15 cellular contexts compared by ENCODE assay signal in genomic region chr7:91398341-91398740, GRCh38.
DNase-seq lines count a peak whose midpoint lies in the region; ATAC-seq and TF ChIP-seq lines count a peak whose summit lies in the region.
"Had no signal": no experiment of that assay in that cellular context is flagged by ENCODE, and none has a peak within 500 bp of the region (broad histone marks: within the 10 kb centered on the region; RNA-seq: fewer than 3 reads in every experiment).

No MANE protein-coding gene starts in this region.

- no peaks in the 10 kb centered on the region for H3K36me3 Mint-ChIP-seq in progenitor cell of endocrine pancreas (ENCODE audit: insufficient read depth)
- no peaks in the 10 kb centered on the region for H3K36me3 Mint-ChIP-seq in stimulated activated memory B cell treated with anti-CD40 and anti-IgM and Interleukin-4, amounts not matched to agents 10 μg/mL and 1 μg/mL and 100 μg/mL, for 72 hours
- H3K36me3 Mint-ChIP-seq in CD8-positive, alpha-beta memory T cell = no peaks in the 10 kb centered on the region
- H3K36me3 Mint-ChIP-seq: CD4-positive, alpha-beta memory T cell; T-cell had no signal

- CTCF ChIA-PET in CD8-positive, alpha-beta memory T cell (lab: Charles Lee) = no interaction called here

- no peaks in the 10 kb centered on the region for H3K9me3 ChIP-seq in CD8-positive, alpha-beta memory T cell (ENCODE audit: low read length)

- peaks cover 7% of the 10 kb centered on the region for H3K4me1 Mint-ChIP-seq in progenitor cell of endocrine pancreas (ENCODE audit: low read depth)
- H3K4me1 Mint-ChIP-seq in stimulated activated memory B cell treated with anti-CD40 and anti-IgM and Interleukin-4, amounts not matched to agents 10 μg/mL and 1 μg/mL and 100 μg/mL, for 72 hours = no peaks in the 10 kb centered on the region
- no peaks in the 10 kb centered on the region for H3K4me1 Mint-ChIP-seq in CD8-positive, alpha-beta memory T cell
- H3K4me1 Mint-ChIP-seq: CD4-positive, alpha-beta memory T cell; T-cell had no signal

- H3K27ac ChIP-seq in CD8-positive, alpha-beta memory T cell (ENCODE audit: low read depth, low read length) = no peak overlapping the region
- H3K27ac ChIP-seq: KMS-11 had no signal

- H3K4me3 Mint-ChIP-seq in progenitor cell of endocrine pancreas (ENCODE audit: low read depth) = no peak overlapping the region
- no peak overlapping the region for H3K4me3 Mint-ChIP-seq in stimulated activated memory B cell treated with anti-CD40 and anti-IgM and Interleukin-4, amounts not matched to agents 10 μg/mL and 1 μg/mL and 100 μg/mL, for 72 hours
- no peak overlapping the region for H3K4me3 Mint-ChIP-seq in CD8-positive, alpha-beta memory T cell
- H3K4me3 Mint-ChIP-seq: CD4-positive, alpha-beta memory T cell; T-cell had no signal

- no peaks in the 10 kb centered on the region for H3K27me3 Mint-ChIP-seq in progenitor cell of endocrine pancreas
- H3K27me3 Mint-ChIP-seq in stimulated activated memory B cell treated with anti-CD40 and anti-IgM and Interleukin-4, amounts not matched to agents 10 μg/mL and 1 μg/mL and 100 μg/mL, for 72 hours = peaks cover 10% of the 10 kb centered on the region
- H3K27me3 Mint-ChIP-seq in CD8-positive, alpha-beta memory T cell = no peaks in the 10 kb centered on the region
- H3K27me3 Mint-ChIP-seq: CD4-positive, alpha-beta memory T cell had no signal

- POLR2A ChIA-PET in CD8-positive, alpha-beta memory T cell (lab: Charles Lee) = no interaction called here

- peaks cover 19% of the 10 kb centered on the region for H3K9me3 Mint-ChIP-seq in progenitor cell of endocrine pancreas (ENCODE audit: low read depth)
- H3K9me3 Mint-ChIP-seq in stimulated activated memory B cell treated with anti-CD40 and anti-IgM and Interleukin-4, amounts not matched to agents 10 μg/mL and 1 μg/mL and 100 μg/mL, for 72 hours = peaks cover 3% of the 10 kb centered on the region
- H3K9me3 Mint-ChIP-seq in CD8-positive, alpha-beta memory T cell = peaks cover 0 to 14% (median 9%) of the 10 kb centered on the region in 5 donors

- no peak for ATAC-seq in stimulated activated memory B cell treated with anti-CD40 and anti-IgM and Interleukin-4, amounts not matched to agents 10 μg/mL and 1 μg/mL and 100 μg/mL, for 72 hours
- ATAC-seq: Panc1, T-cell had no signal

- H3K4me1 ChIP-seq in CD8-positive, alpha-beta memory T cell (ENCODE audit: insufficient read depth, low read length) = no peaks in the 10 kb centered on the region

- no peaks in the 10 kb centered on the region for H3K36me3 ChIP-seq in CD8-positive, alpha-beta memory T cell (ENCODE audit: insufficient read depth, low read length)

- no peaks in the 10 kb centered on the region for H3K27me3 ChIP-seq in CD8-positive, alpha-beta memory T cell (ENCODE audit: insufficient read depth, low read length, poor library complexity, severe bottlenecking)

- no peak for TF ChIP-seq CTCF in progenitor cell of endocrine pancreas (IDR thresholded peaks at IDR 0.05; ENCODE audit: unreplicated experiment)

- peak overlapping the region; percentile 34 for H3K27ac Mint-ChIP-seq in progenitor cell of endocrine pancreas
- no peak overlapping the region for H3K27ac Mint-ChIP-seq in stimulated activated memory B cell treated with anti-CD40 and anti-IgM and Interleukin-4, amounts not matched to agents 10 μg/mL and 1 μg/mL and 100 μg/mL, for 72 hours
- H3K27ac Mint-ChIP-seq in CD8-positive, alpha-beta memory T cell = no peak overlapping the region
- H3K27ac Mint-ChIP-seq: CD4-positive, alpha-beta memory T cell; T-cell had no signal

- DNase-seq in NCI-H1417 (lab: John Stamatoyannopoulos, UW) (peak in 2 of 3 experiments; percentile 54 to 84), NCI-H1417 treated with DMSO at 0.1 percent for 48 hours (lab: John Stamatoyannopoulos, UW) (no peak), NCI-H1105 treated with DMSO at 0.1 percent for 48 hours (lab: John Stamatoyannopoulos, UW) (peak; percentile 37), NCI-H748 treated with DMSO at 0.1 percent for 48 hours (lab: John Stamatoyannopoulos, UW) (peak; percentile 13), progenitor cell of endocrine pancreas (ENCODE audit: low spot score, unreplicated experiment) (no peak), DMS 273 (lab: John Stamatoyannopoulos, UW; ENCODE audit: unreplicated experiment) (no peak)
- no peak for DNase-seq in CD8-positive, alpha-beta memory T cell
- DNase-seq: CD4-positive, alpha-beta memory T cell; NCI-H1048; NCI-H2107; T-cell; T-helper 9 cell had no signal

- H3K4me3 ChIP-seq in CD8-positive, alpha-beta memory T cell (ENCODE audit: low read length) = no peak overlapping the region

Comparison
In these comparisons a context has a peak if more than half of its experiments do, and no peak if none do; other contexts are left out.
1. DNase-seq: peak in NCI-H1417 (2 of 3), NCI-H1105 treated with DMSO at 0.1 percent for 48 hours (single experiment) and NCI-H748 treated with DMSO at 0.1 percent for 48 hours (single experiment); none in NCI-H1417 treated with DMSO at 0.1 percent for 48 hours (single experiment), progenitor cell of endocrine pancreas (single experiment), DMS 273 (single experiment) and CD8-positive, alpha-beta memory T cell (0 of 5).